ENCODE assay signal across 24 cellular contexts in the genomic region with DNA sequence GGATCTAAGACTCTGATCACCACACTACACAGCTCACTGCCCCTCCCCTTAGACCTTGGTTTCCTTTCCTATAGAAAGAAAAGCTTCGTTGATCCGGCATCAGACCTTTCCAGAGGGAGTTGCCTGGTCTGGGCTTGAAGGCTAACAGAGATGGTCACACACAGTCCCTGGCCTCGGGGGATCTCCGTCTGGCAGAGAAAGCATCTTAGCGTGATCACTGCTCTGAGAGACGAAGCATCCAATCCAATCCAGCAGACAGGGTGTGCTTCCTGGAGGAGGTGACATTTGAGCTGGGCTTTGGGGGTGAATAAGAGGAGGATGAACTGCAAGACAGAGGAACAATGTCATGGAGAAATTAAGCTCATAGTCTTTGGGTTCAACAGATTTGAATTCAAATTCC. TPM values are rescaled to one million over a fixed set of nuclear protein-coding genes. Genes with fewer than 3 reads are reported as not detected.
DNase-seq lines count a peak whose midpoint lies in the region; ATAC-seq and TF ChIP-seq lines count a peak whose summit lies in the region.
"Had no signal": no experiment of that assay in that cellular context is flagged by ENCODE, and none has a peak within 500 bp of the region (broad histone marks: within the 10 kb centered on the region; RNA-seq: fewer than 3 reads in every experiment).

No MANE protein-coding gene starts in this region.

- WGBS in lower leg skin, 2 donors: 87 to 90% methylated on average over 6 of the region's 6 CpGs
- WGBS in spleen, 5 donors: 75 to 91% (median 88%) methylated on average over 6 of the region's 6 CpGs

- H3K4me1 Mint-ChIP-seq in chondrocyte (ENCODE audit: low read depth): peaks cover 14% of the 10 kb centered on the region
- H3K4me1 Mint-ChIP-seq: CD4-positive, alpha-beta memory T cell had no signal

- peaks cover 5% of the 10 kb centered on the region for H3K9me3 Mint-ChIP-seq in chondrocyte (ENCODE audit: low read depth)
- H3K9me3 Mint-ChIP-seq: T-helper 2 cell treated with Interferon-gamma antibody and Interleukin-4, amounts not matched to agents 5 μg/mL and 100 μg/mL, for 36 hours had no signal

- H3K27me3 Mint-ChIP-seq in chondrocyte (ENCODE audit: low read depth): peaks cover 1% of the 10 kb centered on the region

- peaks cover 0 to 30% (median 11%) of the 10 kb centered on the region in 6 donors for H3K4me1 ChIP-seq in spleen
- peaks cover 7 to 17% of the 10 kb centered on the region in 2 donors for H3K4me1 ChIP-seq in left lung

- H3K4me3 ChIP-seq in lower leg skin (ENCODE audit: low read depth, poor library complexity, severe bottlenecking) (no peak overlapping the region), spleen (no peak overlapping the region), left lung (no peak overlapping the region)
- H3K4me3 ChIP-seq: lung, neural progenitor cell, thyroid gland had no signal

- H3K27ac ChIP-seq in VCaP (peak overlapping the region; percentile 78), spleen (peak overlapping the region in 5 of 8 donors; percentile 30 to 46 (median 45)), left lung (no peak overlapping the region)
- H3K27ac ChIP-seq: foreskin keratinocyte, neural progenitor cell had no signal

- peaks cover 0 to 7% (median 0%) of the 10 kb centered on the region in 7 donors for H3K27me3 ChIP-seq in spleen (replicated peaks in 1 of 7)
- peaks cover 0 to 7% of the 10 kb centered on the region in 2 donors for H3K27me3 ChIP-seq in left lung
- H3K27me3 ChIP-seq: foreskin keratinocyte, neural progenitor cell, thyroid gland had no signal

- no peak overlapping the region for H3K4me3 Mint-ChIP-seq in chondrocyte (ENCODE audit: unreplicated experiment)
- H3K4me3 Mint-ChIP-seq: CD4-positive, alpha-beta memory T cell; H9; neural progenitor cell; T-helper 2 cell treated with Interferon-gamma antibody and Interleukin-4, amounts not matched to agents 5 μg/mL and 100 μg/mL, for 36 hours had no signal

- peaks cover 0 to 7% (median 0%) of the 10 kb centered on the region in 8 donors for H3K9me3 ChIP-seq in spleen
- no peaks in the 10 kb centered on the region for H3K9me3 ChIP-seq in left lung
- H3K9me3 ChIP-seq: thyroid gland had no signal

- H3K36me3 Mint-ChIP-seq in chondrocyte (ENCODE audit: low read depth): no peaks in the 10 kb centered on the region
- H3K36me3 Mint-ChIP-seq: CD4-positive, alpha-beta memory T cell; neural progenitor cell had no signal

- H3K36me3 ChIP-seq in spleen: no peaks in the 10 kb centered on the region
- H3K36me3 ChIP-seq in left lung: no peaks in the 10 kb centered on the region
- H3K36me3 ChIP-seq: neural progenitor cell, thyroid gland had no signal

- ATAC-seq in left lung (no peak), HG03097 (IDR thresholded peaks at IDR 0.05; ENCODE audit: low FRiP score, unreplicated experiment) (no peak)
- ATAC-seq: foreskin keratinocyte had no signal

- intact Hi-C loops in lower leg skin (cut with DNase I; ENCODE audit: low total_unique reads) (no loop called here), spleen (cut with DNase I; ENCODE audit: low total_unique reads) (no loop called here), left lung (cut with DNase I) (no loop called here)

- TF ChIP-seq POLR2A in lower leg skin (IDR thresholded peaks at IDR 0.05) (no peak), spleen (IDR thresholded peaks at IDR 0.05) (no peak)

- peak; percentile 49 for DNase-seq in chondrocyte (ENCODE audit: low spot score)
- DNase-seq in lower leg skin (ENCODE audit: low spot score in 2 of 2): peak; percentile 6 to 52
- peak; percentile 31 for DNase-seq in spleen
- no peak for DNase-seq in left lung
- DNase-seq in NOMO-1 (lab: John Stamatoyannopoulos, UW; ENCODE audit: unreplicated experiment in 2 of 2): no peak
- DNase-seq: activated CD4-positive, alpha-beta T cell treated with anti-CD3 and anti-CD28 coated beads, Interleukin-2, amount 50 U/mL, for 1 hour; activated T-cell treated with anti-CD3 and anti-CD28 coated beads for 4 hours; CD4-positive, alpha-beta memory T cell; effector CD8-positive, alpha-beta T cell; erythroblast; H9; hypothalamus; Karpas-422; NCI-H2171 treated with DMSO at 0.1 percent for 48 hours; NCI-H526 treated with DMSO at 0.1 percent for 48 hours; stimulated activated CD4-positive, alpha-beta T cell treated with anti-CD3 and anti-CD28 coated beads, Interleukin-4, amount 100 ng/mL, for 24 hours; stimulated activated naive CD4-positive, alpha-beta T cell treated with Interleukin-2 at 50 U/mL for 16 hours; thyroid gland had no signal

- no peak overlapping the region for H3K27ac Mint-ChIP-seq in chondrocyte (ENCODE audit: unreplicated experiment)
- H3K27ac Mint-ChIP-seq: CD4-positive, alpha-beta memory T cell; H9; neural progenitor cell; T-helper 2 cell treated with Interferon-gamma antibody and Interleukin-4, amounts not matched to agents 5 μg/mL and 100 μg/mL, for 36 hours had no signal

- TF ChIP-seq CTCF in VCaP (conservative IDR thresholded peaks at IDR 0.05) (no peak), chondrocyte (IDR thresholded peaks at IDR 0.05) (no peak), lower leg skin (IDR thresholded peaks at IDR 0.05) (no peak), spleen (IDR thresholded peaks at IDR 0.05 in 8 of 11, conservative IDR thresholded peaks at IDR 0.05 in 3 of 11) (no peak), left lung (IDR thresholded peaks at IDR 0.05) (no peak)

RNA-seq across cellular contexts. Expression of a gene that starts 49.5 kb away (rescaled TPM):
- 0.68 to 4.8 TPM (median 3.5 TPM) in 3 replicates for total RNA-seq in chondrocyte
- total RNA-seq in lower leg skin: 10 to 100 TPM in 2 of 4 donors, 1 to 10 TPM in 2; 4.0 to 18.2 (median 11.4) TPM
- total RNA-seq in spleen: 1 to 10 TPM; 1.2 to 5.5 (median 3.1) TPM
- 1 to 10 TPM in 2 of 3 donors, under 1 TPM in 1; 0.26 to 2.5 (median 1.9) TPM for polyA plus RNA-seq in spleen
- total RNA-seq in left lung: 10 to 100 TPM; 16.7 to 18.3 TPM
- total RNA-seq: CD4-positive, alpha-beta memory T cell; foreskin keratinocyte had no signal
- polyA plus RNA-seq: CD4-positive, alpha-beta memory T cell; foreskin keratinocyte had no signal

Comparison
In these comparisons a context has a peak if more than half of its experiments do, and no peak if none do; other contexts are left out.
1. H3K27ac ChIP-seq: peak in VCaP (single experiment) and spleen (5 of 8); none in left lung (0 of 2).
2. DNase-seq: peak in chondrocyte (single experiment), lower leg skin (2 of 2) and spleen (single experiment); none in left lung (0 of 2) and NOMO-1 (0 of 2).